In the genomic region with DNA sequence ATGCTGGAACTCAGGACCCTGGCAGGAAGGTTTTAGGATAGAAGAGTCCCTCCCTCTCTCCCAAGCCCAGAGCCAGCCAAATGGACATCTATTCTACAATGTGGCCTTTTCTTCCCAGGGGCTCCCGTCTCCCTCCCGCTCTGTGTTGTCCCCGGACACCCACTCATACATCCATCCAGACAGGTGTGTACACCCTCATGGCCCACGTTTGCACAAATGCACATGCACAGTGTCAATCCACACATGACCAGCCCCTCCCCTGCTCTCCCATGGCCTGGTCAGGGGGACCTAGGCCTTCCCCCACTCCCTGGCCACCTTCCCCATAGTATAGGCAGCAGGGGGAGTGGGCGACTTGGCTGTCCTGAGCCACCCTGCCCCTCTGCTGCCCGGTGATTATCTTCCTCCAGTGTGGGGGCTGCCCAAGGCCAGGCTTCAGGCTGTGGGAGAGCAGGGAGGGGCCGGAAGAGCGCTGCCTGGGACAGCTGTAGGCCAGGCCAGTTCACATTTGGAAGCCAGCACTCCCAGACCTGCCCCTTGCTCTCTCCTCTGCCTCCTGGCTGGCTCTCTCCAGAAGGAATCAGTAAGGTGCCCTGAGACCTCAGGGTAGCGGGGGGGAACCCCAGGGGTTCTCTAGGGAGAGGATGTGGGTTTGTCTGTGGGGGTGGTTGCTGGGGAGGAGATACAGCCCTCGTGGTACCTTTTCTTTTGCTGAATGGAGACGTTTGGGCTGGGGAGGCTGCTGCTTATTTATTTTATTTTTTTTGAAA, we compare ENCODE assay signal across 9 cellular contexts. TPM values are rescaled to one million over a fixed set of nuclear protein-coding genes. Genes with fewer than 3 reads are reported as not detected.
DNase-seq lines count a peak whose midpoint lies in the region; ATAC-seq, FAIRE-seq and TF ChIP-seq lines count a peak whose summit lies in the region.
"Had no signal": no experiment of that assay in that cellular context is flagged by ENCODE, and none has a peak within 500 bp of the region (broad histone marks: within the 10 kb centered on the region; RNA-seq: fewer than 3 reads in every experiment).

No MANE protein-coding gene starts in this region.

- no peak overlapping the region for H3K27ac ChIP-seq in kidney (ENCODE audit: low read depth in 2 of 2, low read length in 2 of 2)

- peaks cover 2% of the 10 kb centered on the region for H3K36me3 Mint-ChIP-seq in activated B cell treated with CpG ODN at 0.5 μM for 24 hours (ENCODE audit: low read depth)

- H3K4me3 Mint-ChIP-seq in activated B cell treated with CpG ODN at 0.5 μM for 24 hours: peak overlapping the region; percentile 71

- H3K36me3 ChIP-seq in GM06990 (ENCODE audit: control insufficient read depth, insufficient read depth, low read length): no peaks in the 10 kb centered on the region
- no peaks in the 10 kb centered on the region for H3K36me3 ChIP-seq in kidney (ENCODE audit: control insufficient read depth in 1 of 2, insufficient read depth in 2 of 2, low read length in 2 of 2)
- no peaks in the 10 kb centered on the region for H3K36me3 ChIP-seq in BE2C

- TF ChIP-seq CTCF in GM06990 (IDR thresholded peaks at IDR 0.05; ENCODE audit: insufficient read depth, low read length, poor library complexity, severe bottlenecking) (no peak), activated B cell treated with CpG ODN at 0.5 μM for 24 hours (IDR thresholded peaks at IDR 0.05) (no peak), kidney (IDR thresholded peaks at IDR 0.05; ENCODE audit: borderline replicate concordance, extremely low read depth, insufficient read depth) (no peak), BE2C (IDR thresholded peaks at IDR 0.05; ENCODE audit: low read depth, low read length) (no peak)

- no peak for FAIRE-seq in kidney (lab: Jason Lieb, UNC)

- no peaks in the 10 kb centered on the region for H3K27me3 ChIP-seq in GM06990 (replicated peaks; ENCODE audit: control insufficient read depth, insufficient read depth, low read length)
- H3K27me3 ChIP-seq in BE2C: no peaks in the 10 kb centered on the region

- H3K9me3 ChIP-seq in kidney (ENCODE audit: control insufficient read depth in 1 of 2, low read length in 2 of 2) (no peaks in the 10 kb centered on the region), BE2C (no peaks in the 10 kb centered on the region)

- H3K4me1 ChIP-seq in kidney (ENCODE audit: control insufficient read depth in 1 of 2, insufficient read depth in 1 of 2, low read depth in 1 of 2, low read length in 2 of 2) (peaks cover 0 to 17% of the 10 kb centered on the region in 2 donors), BE2C (peaks cover 9% of the 10 kb centered on the region)

- H3K4me3 ChIP-seq in GM06990 (replicated peaks; ENCODE audit: low read depth, low read length) (no peak overlapping the region), kidney (ENCODE audit: low read length in 2 of 2) (no peak overlapping the region), BE2C (ENCODE audit: low read depth, low read length) (no peak overlapping the region)

- CTCF ChIA-PET in activated B cell treated with CpG ODN at 0.5 μM for 24 hours (lab: Charles Lee): interaction anchor here (1.1 kb wide), 2 partner anchors 10 kb away, joined by 7 to 8 read pairs; no protein-coding TSS in a partner anchor

- ATAC-seq in HG02759 (IDR thresholded peaks at IDR 0.05; ENCODE audit: unreplicated experiment): peak; percentile 57
- peak; percentile 78 for ATAC-seq in activated B cell treated with CpG ODN at 0.5 μM for 24 hours (ENCODE audit: low read depth)
- no peak for ATAC-seq in HG02870 (IDR thresholded peaks at IDR 0.05; ENCODE audit: unreplicated experiment)
- ATAC-seq: left colon had no signal

- peaks cover 1% of the 10 kb centered on the region for H3K27me3 Mint-ChIP-seq in activated B cell treated with CpG ODN at 0.5 μM for 24 hours

- DNase-seq in GM06990 (ENCODE audit: extremely low read depth, insufficient read length) (peak; percentile 64), activated B cell treated with CpG ODN at 0.5 μM for 24 hours (peak; percentile 78), kidney (peak; percentile 57), BE2C (no peak), COLO668 (lab: John Stamatoyannopoulos, UW; ENCODE audit: unreplicated experiment) (no peak), DMS153 (lab: John Stamatoyannopoulos, UW) (no peak)

- H3K4me1 Mint-ChIP-seq in activated B cell treated with CpG ODN at 0.5 μM for 24 hours: peaks cover 67% of the 10 kb centered on the region

- no peaks in the 10 kb centered on the region for H3K9me3 Mint-ChIP-seq in activated B cell treated with CpG ODN at 0.5 μM for 24 hours

- POLR2A ChIA-PET in activated B cell treated with CpG ODN at 0.5 μM for 24 hours (lab: Charles Lee): interaction anchor here (1.5 kb wide), 1 partner anchor 20 kb away, joined by 5 read pairs; a partner anchor contains a TSS

- no peak overlapping the region for H3K9ac ChIP-seq in kidney (ENCODE audit: low read length in 2 of 2)

- intact Hi-C loops in activated B cell treated with CpG ODN at 0.5 μM for 24 hours (cut with micrococcal nuclease) (loop anchor here (2.0 to 10.0 kb wide), 5 partner anchors 20 to 1220 kb away; a partner anchor contains a TSS), kidney (cut with DNase I) (no loop called here)

- H3K27ac Mint-ChIP-seq in activated B cell treated with CpG ODN at 0.5 μM for 24 hours: peak overlapping the region; percentile 61

RNA-seq across cellular contexts. Expression of a gene that starts 4.1 kb away (rescaled TPM):
- total RNA-seq in activated B cell treated with CpG ODN at 0.5 μM for 24 hours: 29.4 and 31.0 TPM in 2 replicates
- 5.5 TPM for total RNA-seq in kidney
- polyA plus RNA-seq in kidney (ENCODE audit: insufficient read depth, low read depth, low replicate concordance): 3.5 TPM
- 0.37 TPM for polyA plus RNA-seq in BE2C (2012; ENCODE audit: insufficient read depth, insufficient read length, low read depth)

RNA-seq across cellular contexts. Expression of a gene that starts 19.9 kb away (rescaled TPM):
- total RNA-seq in activated B cell treated with CpG ODN at 0.5 μM for 24 hours (56.3 and 58.0 TPM in 2 replicates), kidney (72.2 TPM)
- 60.8 TPM for polyA plus RNA-seq in kidney (ENCODE audit: insufficient read depth, low read depth, low replicate concordance)
- 71.3 TPM for polyA plus RNA-seq in BE2C (2012; ENCODE audit: insufficient read depth, insufficient read length, low read depth)

RNA-seq across cellular contexts. Expression of a gene that starts 29.1 kb away (rescaled TPM):
- total RNA-seq in activated B cell treated with CpG ODN at 0.5 μM for 24 hours: not detected in 2 replicates
- 4.1 TPM for total RNA-seq in kidney
- polyA plus RNA-seq in kidney (ENCODE audit: insufficient read depth, low read depth, low replicate concordance): 1.8 TPM
- polyA plus RNA-seq in BE2C (2012; ENCODE audit: insufficient read depth, insufficient read length, low read depth): not detected

RNA-seq across cellular contexts. Expression of a gene that starts 41.7 kb away (rescaled TPM):
- total RNA-seq in activated B cell treated with CpG ODN at 0.5 μM for 24 hours: not detected in 2 replicates
- 0.13 TPM for total RNA-seq in kidney
- polyA plus RNA-seq in kidney (ENCODE audit: insufficient read depth, low read depth, low replicate concordance): not detected
- polyA plus RNA-seq in BE2C (2012; ENCODE audit: insufficient read depth, insufficient read length, low read depth): 0.25 TPM

Comparison
In these comparisons a context has a peak if more than half of its experiments do, and no peak if none do; other contexts are left out.
1. DNase-seq: peak in GM06990 (single experiment), activated B cell treated with CpG ODN at 0.5 μM for 24 hours (single experiment) and kidney (single experiment); none in BE2C (single experiment), COLO668 (single experiment) and DMS153 (single experiment).